In genomic region chr1:243254927-243255790, GRCh38 we compare ENCODE assay signal across 1 cellular context.
TF ChIP-seq lines count a peak whose summit lies in the region.

TSS of gene CEP170 (minus strand) at chr1:243255281. CDS start at chr1:243225280, 30,001 bp downstream.

TF ChIP-seq in HepG2, 621 proteins besides CTCF, POLR2A, EP300 and RAD21 (continued from another document and continues in another):
- TF ChIP-seq ZBTB21 (CRISPR knock-in tag; IDR thresholded peaks at IDR 0.05) (no peak), NFE2L2 (IDR thresholded peaks at IDR 0.05; ENCODE audit: low read length) (no peak), ZFP37 (CRISPR knock-in tag; IDR thresholded peaks at IDR 0.05; ENCODE audit: borderline replicate concordance) (no peak), TCF7L2 (IDR thresholded peaks at IDR 0.05; ENCODE audit: low read depth, low read length) (no peak), TP53 (CRISPR knock-in tag; conservative IDR thresholded peaks at IDR 0.05) (no peak), GATAD2A (CRISPR knock-in tag; IDR thresholded peaks at IDR 0.05) (peak; percentile 32; the same call in 1 of the 2 replicates), ZNF225 (CRISPR knock-in tag; IDR thresholded peaks at IDR 0.05) (peak; percentile 30; the same call in 1 of the 2 replicates), TMF1 (CRISPR knock-in tag; IDR thresholded peaks at IDR 0.05; ENCODE audit: low read depth) (no peak), ZNF775 (CRISPR knock-in tag; IDR thresholded peaks at IDR 0.05; ENCODE audit: borderline replicate concordance) (peak; percentile 47; the same call in 1 of the 2 replicates), POLR2AphosphoS5 (IDR thresholded peaks at IDR 0.05; ENCODE audit: low read depth, low read length) (peak; percentile 65), HOXA3 (CRISPR knock-in tag; IDR thresholded peaks at IDR 0.05) (no peak; the same call in 1 of the 2 replicates), ZNF251 (CRISPR knock-in tag; IDR thresholded peaks at IDR 0.05) (no peak), TFDP2 (CRISPR knock-in tag; IDR thresholded peaks at IDR 0.05) (no peak), FLYWCH1 (CRISPR knock-in tag; IDR thresholded peaks at IDR 0.05) (no peak), SRF (IDR thresholded peaks at IDR 0.05; ENCODE audit: low read depth, low read length) (no peak), PPARG (CRISPR knock-in tag; conservative IDR thresholded peaks at IDR 0.05) (no peak; the same call in 1 of the 2 replicates), ZNF382 (CRISPR knock-in tag; IDR thresholded peaks at IDR 0.05; ENCODE audit: borderline replicate concordance) (no peak), RAD51 (IDR thresholded peaks at IDR 0.05; ENCODE audit: borderline replicate concordance) (no peak), SAP130 (CRISPR knock-in tag; IDR thresholded peaks at IDR 0.05; ENCODE audit: low read depth) (peak; percentile 31; the same call in 1 of the 2 replicates), MAF1 (CRISPR knock-in tag; IDR thresholded peaks at IDR 0.05; ENCODE audit: borderline replicate concordance) (no peak), HDAC2 (CRISPR knock-in tag; IDR thresholded peaks at IDR 0.05) (no peak; the same call in 1 of the 2 replicates), ZNF678 (CRISPR knock-in tag; IDR thresholded peaks at IDR 0.05) (no peak; the same call in 1 of the 2 replicates), CCDC6 (CRISPR knock-in tag; IDR thresholded peaks at IDR 0.05) (no peak), ZNF333 (CRISPR knock-in tag; IDR thresholded peaks at IDR 0.05; ENCODE audit: borderline replicate concordance) (no peak; the same call in 1 of the 2 replicates), AHR (CRISPR knock-in tag; IDR thresholded peaks at IDR 0.05) (no peak; the same call in 1 of the 2 replicates), ZNF605 (CRISPR knock-in tag; IDR thresholded peaks at IDR 0.05) (no peak), ZNF460 (CRISPR knock-in tag; IDR thresholded peaks at IDR 0.05; ENCODE audit: borderline replicate concordance) (no peak), THRA (CRISPR knock-in tag; IDR thresholded peaks at IDR 0.05; ENCODE audit: borderline replicate concordance) (no peak; the same call in 1 of the 2 replicates), ONECUT2 (CRISPR knock-in tag; IDR thresholded peaks at IDR 0.05) (no peak), ZFP36L1 (CRISPR knock-in tag; IDR thresholded peaks at IDR 0.05) (no peak), ZNF432 (CRISPR knock-in tag; IDR thresholded peaks at IDR 0.05; ENCODE audit: borderline replicate concordance) (no peak), SRSF9 (IDR thresholded peaks at IDR 0.05; ENCODE audit: borderline replicate concordance, insufficient read depth, low read depth, low read length, poor library complexity, severe bottlenecking) (no peak), BORCS8-MEF2B (CRISPR knock-in tag; IDR thresholded peaks at IDR 0.05) (peak; percentile 66; the same call in 1 of the 2 replicates), KDM5B (CRISPR knock-in tag; IDR thresholded peaks at IDR 0.05; ENCODE audit: borderline replicate concordance) (peak; percentile 60; the same call in 1 of the 2 replicates), ZNF431 (CRISPR knock-in tag; IDR thresholded peaks at IDR 0.05; ENCODE audit: borderline replicate concordance, low read depth) (peak; percentile 50; the same call in 1 of the 2 replicates), ZNF615 (CRISPR knock-in tag; IDR thresholded peaks at IDR 0.05; ENCODE audit: borderline replicate concordance) (no peak), ZNF296 (CRISPR knock-in tag; conservative IDR thresholded peaks at IDR 0.05) (no peak), SP4 (CRISPR knock-in tag; IDR thresholded peaks at IDR 0.05) (no peak), ZNF335 (CRISPR knock-in tag; IDR thresholded peaks at IDR 0.05) (peak; percentile 83), PHF8 (CRISPR knock-in tag; IDR thresholded peaks at IDR 0.05) (peak; percentile 77), SOX5 (CRISPR knock-in tag; IDR thresholded peaks at IDR 0.05; ENCODE audit: borderline replicate concordance) (peak; percentile 84)
- TF ChIP-seq, protein P1, sequence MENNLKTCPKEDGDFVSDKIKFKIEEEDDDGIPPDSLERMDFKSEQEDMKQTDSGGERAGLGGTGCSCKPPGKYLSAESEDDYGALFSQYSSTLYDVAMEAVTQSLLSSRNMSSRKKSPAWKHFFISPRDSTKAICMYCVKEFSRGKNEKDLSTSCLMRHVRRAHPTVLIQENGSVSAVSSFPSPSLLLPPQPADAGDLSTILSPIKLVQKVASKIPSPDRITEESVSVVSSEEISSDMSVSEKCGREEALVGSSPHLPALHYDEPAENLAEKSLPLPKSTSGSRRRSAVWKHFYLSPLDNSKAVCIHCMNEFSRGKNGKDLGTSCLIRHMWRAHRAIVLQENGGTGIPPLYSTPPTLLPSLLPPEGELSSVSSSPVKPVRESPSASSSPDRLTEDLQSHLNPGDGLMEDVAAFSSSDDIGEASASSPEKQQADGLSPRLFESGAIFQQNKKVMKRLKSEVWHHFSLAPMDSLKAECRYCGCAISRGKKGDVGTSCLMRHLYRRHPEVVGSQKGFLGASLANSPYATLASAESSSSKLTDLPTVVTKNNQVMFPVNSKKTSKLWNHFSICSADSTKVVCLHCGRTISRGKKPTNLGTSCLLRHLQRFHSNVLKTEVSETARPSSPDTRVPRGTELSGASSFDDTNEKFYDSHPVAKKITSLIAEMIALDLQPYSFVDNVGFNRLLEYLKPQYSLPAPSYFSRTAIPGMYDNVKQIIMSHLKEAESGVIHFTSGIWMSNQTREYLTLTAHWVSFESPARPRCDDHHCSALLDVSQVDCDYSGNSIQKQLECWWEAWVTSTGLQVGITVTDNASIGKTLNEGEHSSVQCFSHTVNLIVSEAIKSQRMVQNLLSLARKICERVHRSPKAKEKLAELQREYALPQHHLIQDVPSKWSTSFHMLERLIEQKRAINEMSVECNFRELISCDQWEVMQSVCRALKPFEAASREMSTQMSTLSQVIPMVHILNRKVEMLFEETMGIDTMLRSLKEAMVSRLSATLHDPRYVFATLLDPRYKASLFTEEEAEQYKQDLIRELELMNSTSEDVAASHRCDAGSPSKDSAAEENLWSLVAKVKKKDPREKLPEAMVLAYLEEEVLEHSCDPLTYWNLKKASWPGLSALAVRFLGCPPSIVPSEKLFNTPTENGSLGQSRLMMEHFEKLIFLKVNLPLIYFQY (CRISPR knock-in tag; IDR thresholded peaks at IDR 0.05; ENCODE audit: borderline replicate concordance) = no peak; the same call in 1 of the 2 replicates
- TF ChIP-seq, protein P2, sequence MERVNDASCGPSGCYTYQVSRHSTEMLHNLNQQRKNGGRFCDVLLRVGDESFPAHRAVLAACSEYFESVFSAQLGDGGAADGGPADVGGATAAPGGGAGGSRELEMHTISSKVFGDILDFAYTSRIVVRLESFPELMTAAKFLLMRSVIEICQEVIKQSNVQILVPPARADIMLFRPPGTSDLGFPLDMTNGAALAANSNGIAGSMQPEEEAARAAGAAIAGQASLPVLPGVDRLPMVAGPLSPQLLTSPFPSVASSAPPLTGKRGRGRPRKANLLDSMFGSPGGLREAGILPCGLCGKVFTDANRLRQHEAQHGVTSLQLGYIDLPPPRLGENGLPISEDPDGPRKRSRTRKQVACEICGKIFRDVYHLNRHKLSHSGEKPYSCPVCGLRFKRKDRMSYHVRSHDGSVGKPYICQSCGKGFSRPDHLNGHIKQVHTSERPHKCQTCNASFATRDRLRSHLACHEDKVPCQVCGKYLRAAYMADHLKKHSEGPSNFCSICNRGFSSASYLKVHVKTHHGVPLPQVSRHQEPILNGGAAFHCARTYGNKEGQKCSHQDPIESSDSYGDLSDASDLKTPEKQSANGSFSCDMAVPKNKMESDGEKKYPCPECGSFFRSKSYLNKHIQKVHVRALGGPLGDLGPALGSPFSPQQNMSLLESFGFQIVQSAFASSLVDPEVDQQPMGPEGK (CRISPR knock-in tag; IDR thresholded peaks at IDR 0.05) = 0 out of 2 replicates have a peak, but pooled peaks have one; percentile 30
- TF ChIP-seq, protein P3, sequence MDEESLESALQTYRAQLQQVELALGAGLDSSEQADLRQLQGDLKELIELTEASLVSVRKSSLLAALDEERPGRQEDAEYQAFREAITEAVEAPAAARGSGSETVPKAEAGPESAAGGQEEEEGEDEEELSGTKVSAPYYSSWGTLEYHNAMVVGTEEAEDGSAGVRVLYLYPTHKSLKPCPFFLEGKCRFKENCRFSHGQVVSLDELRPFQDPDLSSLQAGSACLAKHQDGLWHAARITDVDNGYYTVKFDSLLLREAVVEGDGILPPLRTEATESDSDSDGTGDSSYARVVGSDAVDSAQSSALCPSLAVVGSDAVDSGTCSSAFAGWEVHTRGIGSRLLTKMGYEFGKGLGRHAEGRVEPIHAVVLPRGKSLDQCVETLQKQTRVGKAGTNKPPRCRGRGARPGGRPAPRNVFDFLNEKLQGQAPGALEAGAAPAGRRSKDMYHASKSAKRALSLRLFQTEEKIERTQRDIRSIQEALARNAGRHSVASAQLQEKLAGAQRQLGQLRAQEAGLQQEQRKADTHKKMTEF (CRISPR knock-in tag; IDR thresholded peaks at IDR 0.05) = peak; percentile 45
- TF ChIP-seq, protein P4, sequence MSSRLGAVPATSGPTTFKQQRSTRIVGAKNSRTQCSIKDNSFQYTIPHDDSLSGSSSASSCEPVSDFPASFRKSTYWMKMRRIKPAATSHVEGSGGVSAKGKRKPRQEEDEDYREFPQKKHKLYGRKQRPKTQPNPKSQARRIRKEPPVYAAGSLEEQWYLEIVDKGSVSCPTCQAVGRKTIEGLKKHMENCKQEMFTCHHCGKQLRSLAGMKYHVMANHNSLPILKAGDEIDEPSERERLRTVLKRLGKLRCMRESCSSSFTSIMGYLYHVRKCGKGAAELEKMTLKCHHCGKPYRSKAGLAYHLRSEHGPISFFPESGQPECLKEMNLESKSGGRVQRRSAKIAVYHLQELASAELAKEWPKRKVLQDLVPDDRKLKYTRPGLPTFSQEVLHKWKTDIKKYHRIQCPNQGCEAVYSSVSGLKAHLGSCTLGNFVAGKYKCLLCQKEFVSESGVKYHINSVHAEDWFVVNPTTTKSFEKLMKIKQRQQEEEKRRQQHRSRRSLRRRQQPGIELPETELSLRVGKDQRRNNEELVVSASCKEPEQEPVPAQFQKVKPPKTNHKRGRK (CRISPR knock-in tag; IDR thresholded peaks at IDR 0.05) = no peak
- TF ChIP-seq, protein P5, sequence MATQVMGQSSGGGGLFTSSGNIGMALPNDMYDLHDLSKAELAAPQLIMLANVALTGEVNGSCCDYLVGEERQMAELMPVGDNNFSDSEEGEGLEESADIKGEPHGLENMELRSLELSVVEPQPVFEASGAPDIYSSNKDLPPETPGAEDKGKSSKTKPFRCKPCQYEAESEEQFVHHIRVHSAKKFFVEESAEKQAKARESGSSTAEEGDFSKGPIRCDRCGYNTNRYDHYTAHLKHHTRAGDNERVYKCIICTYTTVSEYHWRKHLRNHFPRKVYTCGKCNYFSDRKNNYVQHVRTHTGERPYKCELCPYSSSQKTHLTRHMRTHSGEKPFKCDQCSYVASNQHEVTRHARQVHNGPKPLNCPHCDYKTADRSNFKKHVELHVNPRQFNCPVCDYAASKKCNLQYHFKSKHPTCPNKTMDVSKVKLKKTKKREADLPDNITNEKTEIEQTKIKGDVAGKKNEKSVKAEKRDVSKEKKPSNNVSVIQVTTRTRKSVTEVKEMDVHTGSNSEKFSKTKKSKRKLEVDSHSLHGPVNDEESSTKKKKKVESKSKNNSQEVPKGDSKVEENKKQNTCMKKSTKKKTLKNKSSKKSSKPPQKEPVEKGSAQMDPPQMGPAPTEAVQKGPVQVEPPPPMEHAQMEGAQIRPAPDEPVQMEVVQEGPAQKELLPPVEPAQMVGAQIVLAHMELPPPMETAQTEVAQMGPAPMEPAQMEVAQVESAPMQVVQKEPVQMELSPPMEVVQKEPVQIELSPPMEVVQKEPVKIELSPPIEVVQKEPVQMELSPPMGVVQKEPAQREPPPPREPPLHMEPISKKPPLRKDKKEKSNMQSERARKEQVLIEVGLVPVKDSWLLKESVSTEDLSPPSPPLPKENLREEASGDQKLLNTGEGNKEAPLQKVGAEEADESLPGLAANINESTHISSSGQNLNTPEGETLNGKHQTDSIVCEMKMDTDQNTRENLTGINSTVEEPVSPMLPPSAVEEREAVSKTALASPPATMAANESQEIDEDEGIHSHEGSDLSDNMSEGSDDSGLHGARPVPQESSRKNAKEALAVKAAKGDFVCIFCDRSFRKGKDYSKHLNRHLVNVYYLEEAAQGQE (IDR thresholded peaks at IDR 0.05; ENCODE audit: borderline replicate concordance in 1 of 2, low read depth in 1 of 2, low read length in 2 of 2) = no peak
- TF ChIP-seq, protein P6, sequence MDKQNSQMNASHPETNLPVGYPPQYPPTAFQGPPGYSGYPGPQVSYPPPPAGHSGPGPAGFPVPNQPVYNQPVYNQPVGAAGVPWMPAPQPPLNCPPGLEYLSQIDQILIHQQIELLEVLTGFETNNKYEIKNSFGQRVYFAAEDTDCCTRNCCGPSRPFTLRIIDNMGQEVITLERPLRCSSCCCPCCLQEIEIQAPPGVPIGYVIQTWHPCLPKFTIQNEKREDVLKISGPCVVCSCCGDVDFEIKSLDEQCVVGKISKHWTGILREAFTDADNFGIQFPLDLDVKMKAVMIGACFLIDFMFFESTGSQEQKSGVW (CRISPR knock-in tag; IDR thresholded peaks at IDR 0.05; ENCODE audit: borderline replicate concordance) = no peak
- TF ChIP-seq, protein P7, sequence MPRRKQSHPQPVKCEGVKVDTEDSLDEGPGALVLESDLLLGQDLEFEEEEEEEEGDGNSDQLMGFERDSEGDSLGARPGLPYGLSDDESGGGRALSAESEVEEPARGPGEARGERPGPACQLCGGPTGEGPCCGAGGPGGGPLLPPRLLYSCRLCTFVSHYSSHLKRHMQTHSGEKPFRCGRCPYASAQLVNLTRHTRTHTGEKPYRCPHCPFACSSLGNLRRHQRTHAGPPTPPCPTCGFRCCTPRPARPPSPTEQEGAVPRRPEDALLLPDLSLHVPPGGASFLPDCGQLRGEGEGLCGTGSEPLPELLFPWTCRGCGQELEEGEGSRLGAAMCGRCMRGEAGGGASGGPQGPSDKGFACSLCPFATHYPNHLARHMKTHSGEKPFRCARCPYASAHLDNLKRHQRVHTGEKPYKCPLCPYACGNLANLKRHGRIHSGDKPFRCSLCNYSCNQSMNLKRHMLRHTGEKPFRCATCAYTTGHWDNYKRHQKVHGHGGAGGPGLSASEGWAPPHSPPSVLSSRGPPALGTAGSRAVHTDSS (CRISPR knock-in tag; conservative IDR thresholded peaks at IDR 0.05) = no peak
